Comparison of ENCODE assay signal across 8 cellular contexts in the genomic region with DNA sequence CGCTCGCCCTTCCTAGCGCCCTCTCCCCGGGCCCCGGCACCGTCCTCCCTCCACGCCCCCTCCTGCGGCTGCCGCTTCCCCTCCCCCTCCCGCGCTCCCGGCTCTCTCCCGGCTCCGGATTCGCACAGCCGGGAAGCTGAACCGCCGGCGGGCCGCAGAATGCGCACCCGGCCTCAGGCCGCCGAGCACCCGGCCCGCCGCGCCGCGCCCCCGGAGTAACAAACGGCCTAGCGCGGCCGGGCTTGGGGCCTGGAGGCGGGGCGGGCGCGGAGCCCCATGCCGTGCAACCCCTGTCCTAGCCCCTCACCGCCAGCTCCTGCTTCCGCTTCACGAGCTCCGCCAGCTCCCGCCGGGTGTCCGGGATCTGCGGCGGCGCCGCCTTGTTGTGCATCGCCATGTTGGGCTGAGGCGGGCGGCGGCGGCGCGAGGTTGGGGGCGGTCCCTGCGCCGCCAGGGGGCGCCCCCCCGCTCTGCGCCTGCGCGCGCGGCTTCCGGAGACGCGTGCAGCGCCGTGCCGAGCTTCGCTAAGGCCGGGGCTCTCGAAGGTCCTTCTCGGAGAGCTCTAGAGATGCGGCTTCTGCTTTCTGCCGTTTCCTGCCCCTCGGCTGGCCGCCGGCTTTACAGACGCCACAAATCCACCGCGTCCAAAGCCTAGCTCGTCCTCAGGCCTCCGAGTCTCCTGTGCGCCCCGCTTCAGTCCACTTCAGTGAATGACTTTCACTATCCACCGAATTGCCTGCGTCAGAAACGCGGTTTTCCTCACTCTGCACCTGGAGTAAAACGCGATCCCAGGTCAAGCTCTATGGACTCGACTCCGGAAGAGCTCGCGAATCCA. TPM values are rescaled to one million over a fixed set of nuclear protein-coding genes. Genes with fewer than 3 reads are reported as not detected.
DNase-seq lines count a peak whose midpoint lies in the region; ATAC-seq and TF ChIP-seq lines count a peak whose summit lies in the region.

Gene MEAF6 (minus strand): TSS at position 417 of the 835 bp plus-strand sequence. CDS start 20 bp downstream, at position 397.

- WGBS in adipose tissue, 3 donors: 0 to 1% (median 1%) methylated on average over 62 to 100 of the region's 100 CpGs
- 0 to 1% methylated on average over 80 to 100 of the region's 100 CpGs for WGBS in heart right ventricle, 2 donors

- CTCF ChIA-PET in T-cell (lab: Charles Lee): interaction anchor here (0.5 to 1.4 kb wide), 14 partner anchors 10 to 938 kb away, joined by 3 to 13 read pairs (median 4); partner anchors contain the start of gene UTP11 (in 1 of the 2)

- H3K4me1 ChIP-seq in heart right ventricle (peaks cover 6 to 30% (median 20%) of the 10 kb centered on the region in 9 donors), upper lobe of right lung (peaks cover 22% of the 10 kb centered on the region)

- H3K27me3 Mint-ChIP-seq in T-cell: no peaks in the 10 kb centered on the region
- peaks cover 2% of the 10 kb centered on the region for H3K27me3 Mint-ChIP-seq in progenitor cell of endocrine pancreas

- H3K27ac ChIP-seq in adipose tissue (ENCODE audit: low read depth, low read length) (no peak within 1 kb of the TSS), heart right ventricle (peak within 1 kb of the TSS; percentile 69 to 99 (median 96)), upper lobe of right lung (peak within 1 kb of the TSS; percentile 95)

- H3K4me3 Mint-ChIP-seq in T-cell (peak within 1 kb of the TSS; percentile 89 to 96 (median 94)), progenitor cell of endocrine pancreas (ENCODE audit: low read depth) (peak within 1 kb of the TSS; percentile 97)

- H3K9me3 ChIP-seq in heart right ventricle: no peaks in the 10 kb centered on the region
- H3K9me3 ChIP-seq in upper lobe of right lung: no peaks in the 10 kb centered on the region

- intact Hi-C loops in heart right ventricle (cut with DNase I): loop anchor here in 2 of 10 donors (2.0 to 10.0 kb wide), 2 partner anchors 40 to 80 kb away; partner anchors contain the start of genes GNL2 (in 2 of the 2) and SNIP1 (in 1 of the 2)
- intact Hi-C loops in upper lobe of right lung (cut with DNase I): no loop called here

- H3K27me3 ChIP-seq in heart right ventricle: peaks cover 0 to under 1% (median 0%) of the 10 kb centered on the region in 7 donors
- no peaks in the 10 kb centered on the region for H3K27me3 ChIP-seq in upper lobe of right lung

- no peaks in the 10 kb centered on the region for H3K9me3 Mint-ChIP-seq in T-cell
- no peaks in the 10 kb centered on the region for H3K9me3 Mint-ChIP-seq in progenitor cell of endocrine pancreas (ENCODE audit: low read depth)

- H3K4me3 ChIP-seq in GM12864 (ENCODE audit: low read depth, low read length) (peak within 1 kb of the TSS; percentile 86), HFF-Myc (replicated peaks; ENCODE audit: low read depth, low read length) (peak within 1 kb of the TSS; percentile 61), heart right ventricle (peak within 1 kb of the TSS; percentile 59 to 96 (median 83)), upper lobe of right lung (peak within 1 kb of the TSS; percentile 82)

- ATAC-seq in T-cell (replicated peaks in 1 of 4): peak; percentile 94 to 97 (median 96)
- ATAC-seq in heart right ventricle: peak; percentile 97 to 99 (median 99)
- ATAC-seq in upper lobe of right lung: peak; percentile 99

- peaks cover 13% of the 10 kb centered on the region for H3K36me3 Mint-ChIP-seq in T-cell
- H3K36me3 Mint-ChIP-seq in progenitor cell of endocrine pancreas (ENCODE audit: insufficient read depth): peaks cover 6% of the 10 kb centered on the region

- POLR2A ChIA-PET in T-cell (lab: Charles Lee): interaction anchor here (0.6 to 1.0 kb wide), 7 partner anchors 17 to 1518 kb away, joined by 3 to 4 read pairs (median 3); partner anchors contain the start of gene SNIP1 (in 1 of the 2)

- peaks cover 46 to 49% (median 47%) of the 10 kb centered on the region in 3 donors for H3K4me1 Mint-ChIP-seq in T-cell
- H3K4me1 Mint-ChIP-seq in progenitor cell of endocrine pancreas (ENCODE audit: low read depth): peaks cover 12% of the 10 kb centered on the region

- H3K27ac Mint-ChIP-seq in T-cell (peak within 1 kb of the TSS; percentile 98 to 99), progenitor cell of endocrine pancreas (peak within 1 kb of the TSS; percentile 99)

- DNase-seq in GM12864 (ENCODE audit: low read depth) (peak; percentile 45), HFF-Myc (ENCODE audit: extremely low read depth, low read depth) (peak; percentile 37), MV-4-11 (lab: John Stamatoyannopoulos, UW) (peak; percentile 78), T-cell (peak; percentile 65 to 87 (median 79)), heart right ventricle (peak; percentile 80 to 88), progenitor cell of endocrine pancreas (ENCODE audit: low spot score, unreplicated experiment) (peak; percentile 78), upper lobe of right lung (peak; percentile 93)

- H3K36me3 ChIP-seq in heart right ventricle (peaks cover 0 to 36% (median 0%) of the 10 kb centered on the region in 9 donors), upper lobe of right lung (peaks cover 26% of the 10 kb centered on the region)

- peak; percentile 79 for TF ChIP-seq CTCF in GM12864 (IDR thresholded peaks at IDR 0.05; ENCODE audit: low read depth, low read length, missing control alignments)
- peak; percentile 45 for TF ChIP-seq CTCF in HFF-Myc (IDR thresholded peaks at IDR 0.05; ENCODE audit: low read depth, low read length, missing control alignments)
- peak; percentile 53 to 92 (median 77) for TF ChIP-seq CTCF in heart right ventricle (IDR thresholded peaks at IDR 0.05)
- peak; percentile 85 for TF ChIP-seq CTCF in progenitor cell of endocrine pancreas (IDR thresholded peaks at IDR 0.05; ENCODE audit: unreplicated experiment)
- peak; percentile 67 for TF ChIP-seq CTCF in upper lobe of right lung (IDR thresholded peaks at IDR 0.05)

RNA-seq across cellular contexts. Expression of gene MEAF6, which starts in this region (rescaled TPM):
- total RNA-seq in T-cell: 10 to 100 TPM; 54.0 to 86.3 (median 84.9) TPM
- 10 to 100 TPM; 27.6 to 57.4 (median 32.1) TPM for polyA plus RNA-seq in adipose tissue
- 10 to 100 TPM; 27.8 to 59.9 (median 38.0) TPM for total RNA-seq in heart right ventricle
- polyA plus RNA-seq in heart right ventricle: 10 to 100 TPM; 33.8 to 34.0 TPM
- total RNA-seq in progenitor cell of endocrine pancreas: 78.2 and 83.1 TPM in 2 replicates
- 64.5 TPM for total RNA-seq in upper lobe of right lung

Comparison
In these comparisons a context has a peak if more than half of its experiments do, and no peak if none do; other contexts are left out.
1. DNase-seq: peak in every context shown above with its lines; median percentile 93 in upper lobe of right lung; 84 in heart right ventricle; 79 in T-cell; 78 in MV-4-11; 78 in progenitor cell of endocrine pancreas; 45 in GM12864; 37 in HFF-Myc.